Comparison of ENCODE assay signal across 8 cellular contexts in the genomic region with DNA sequence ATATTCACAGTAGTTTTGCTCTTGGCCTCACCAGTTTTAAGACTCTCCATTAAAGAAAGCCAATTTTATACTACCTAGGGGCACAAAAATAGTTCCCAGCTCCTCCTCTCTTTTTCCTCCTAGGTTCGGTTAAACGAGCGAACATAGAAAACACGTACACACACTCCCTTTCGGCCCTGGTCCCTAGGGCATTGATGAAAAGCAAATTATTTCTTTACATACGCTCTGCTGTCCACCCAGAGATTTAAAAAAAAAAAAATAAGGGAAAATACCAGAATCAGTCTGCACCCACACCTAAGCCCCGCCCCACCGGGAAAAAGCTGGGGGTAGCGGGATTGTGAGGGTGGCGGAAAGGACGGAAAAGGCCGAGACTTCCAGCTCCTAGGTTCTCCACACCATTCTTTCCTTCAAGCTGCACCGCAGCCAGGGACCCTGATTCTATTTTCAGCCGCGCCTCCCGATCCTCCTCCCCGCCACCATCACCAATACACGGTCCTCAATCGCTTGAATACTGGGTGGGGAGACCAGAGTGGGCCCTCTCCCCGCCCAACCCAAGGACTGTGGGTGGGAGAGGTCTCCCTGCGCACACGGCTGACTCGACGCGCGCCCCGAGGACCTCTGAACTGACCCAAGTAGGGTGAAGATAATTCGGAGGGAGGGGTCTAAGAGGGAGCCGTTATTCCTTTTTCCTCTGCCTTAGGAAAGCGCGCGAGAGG. TPM values are rescaled to one million over a fixed set of nuclear protein-coding genes. Genes with fewer than 3 reads are reported as not detected.
DNase-seq lines count a peak whose midpoint lies in the region; ATAC-seq and TF ChIP-seq lines count a peak whose summit lies in the region.

No MANE protein-coding gene starts in this region.

- peak overlapping the region; percentile 75 for H3K4me3 ChIP-seq in Caco-2 (ENCODE audit: low read depth, low read length)

- CTCF ChIA-PET in Caco-2 (lab: Charles Lee): no interaction called here

- H3K36me3 ChIP-seq in Caco-2 (ENCODE audit: control insufficient read depth, insufficient read depth, low read length): no peaks in the 10 kb centered on the region

- peak; percentile 8 for ATAC-seq in GM19455 (IDR thresholded peaks at IDR 0.05; ENCODE audit: unreplicated experiment)
- ATAC-seq in naive B cell (ENCODE audit: low read depth in 2 of 2): no peak
- ATAC-seq in GM18868 (IDR thresholded peaks at IDR 0.05; ENCODE audit: unreplicated experiment): no peak

- H3K27ac Mint-ChIP-seq in Caco-2 (ENCODE audit: unreplicated experiment) (peak overlapping the region; percentile 99), IgD-negative memory B cell (peak overlapping the region; percentile 83 to 99 (median 93)), naive B cell (peak overlapping the region; percentile 94 to 99 (median 96))

- no TSS peak for BruUV-seq in Caco-2 (replicated peaks; lab: Mats Ljungman, UMichigan)

- H3K4me3 Mint-ChIP-seq in Caco-2 (ENCODE audit: unreplicated experiment): peak overlapping the region; percentile 98
- peak overlapping the region; percentile 92 to 100 (median 96) for H3K4me3 Mint-ChIP-seq in IgD-negative memory B cell
- peak overlapping the region; percentile 89 to 100 (median 96) for H3K4me3 Mint-ChIP-seq in naive B cell

- no peaks in the 10 kb centered on the region for H3K27me3 ChIP-seq in Caco-2 (replicated peaks; ENCODE audit: control insufficient read depth, insufficient read depth, low read length)

- no peaks in the 10 kb centered on the region for H3K4me1 Mint-ChIP-seq in Caco-2 (ENCODE audit: low read depth, unreplicated experiment)
- peaks cover 24 to 32% (median 28%) of the 10 kb centered on the region in 3 donors for H3K4me1 Mint-ChIP-seq in IgD-negative memory B cell
- peaks cover 22 to 39% (median 23%) of the 10 kb centered on the region in 3 donors for H3K4me1 Mint-ChIP-seq in naive B cell

- H3K27ac ChIP-seq in epithelial cell of prostate: peak overlapping the region; percentile 70

- intact Hi-C loops in Caco-2 (cut with micrococcal nuclease; ENCODE audit: unreplicated experiment): no loop called here

- POLR2A ChIA-PET in Caco-2 (lab: Charles Lee): no interaction called here

- H3K9me3 ChIP-seq in Caco-2: no peaks in the 10 kb centered on the region

- H3K9me3 Mint-ChIP-seq in Caco-2 (ENCODE audit: unreplicated experiment) (no peaks in the 10 kb centered on the region), IgD-negative memory B cell (no peaks in the 10 kb centered on the region), naive B cell (no peaks in the 10 kb centered on the region)

- H3K27me3 Mint-ChIP-seq in Caco-2 (ENCODE audit: insufficient read depth, unreplicated experiment) (no peaks in the 10 kb centered on the region), IgD-negative memory B cell (no peaks in the 10 kb centered on the region), naive B cell (no peaks in the 10 kb centered on the region)

- peaks cover 10% of the 10 kb centered on the region for H3K4me1 ChIP-seq in Caco-2

- DNase-seq in Caco-2 (peak; percentile 36 to 39), T-helper 9 cell (peak; percentile 14), epithelial cell of prostate (ENCODE audit: low read depth, low spot score) (no peak), naive B cell (no peak), SHP77 treated with DMSO at 0.1 percent for 48 hours (lab: John Stamatoyannopoulos, UW) (no peak)

- H3K36me3 Mint-ChIP-seq in Caco-2 (ENCODE audit: insufficient read depth, unreplicated experiment) (peaks cover 17% of the 10 kb centered on the region), IgD-negative memory B cell (peaks cover 3% of the 10 kb centered on the region), naive B cell (no peaks in the 10 kb centered on the region)

- no peak for TF ChIP-seq CTCF in Caco-2 (IDR thresholded peaks at IDR 0.05; ENCODE audit: insufficient read depth in 1 of 2, low read depth in 1 of 2, low read length in 1 of 2, severe bottlenecking in 1 of 2, unreplicated experiment in 1 of 2)

RNA-seq across cellular contexts. Expression of a gene that starts 0.8 kb away (rescaled TPM):
- 44.0 and 47.1 TPM in 2 replicates for total RNA-seq in Caco-2 (2022)
- polyA plus RNA-seq in IgD-negative memory B cell (27.8 TPM), naive B cell (ENCODE audit: low read depth in 6 of 6) (10 to 100 TPM; 22.9 to 42.8 (median 35.4) TPM)

RNA-seq across cellular contexts. Expression of a gene that starts 14.3 kb away (rescaled TPM):
- total RNA-seq in Caco-2 (2022): 299 and 337 TPM in 2 replicates
- polyA plus RNA-seq in IgD-negative memory B cell (310 TPM), naive B cell (ENCODE audit: low read depth in 6 of 6) (100 to 1,000 TPM; 240 to 369 (median 311) TPM)

Comparison
In these comparisons a context has a peak if more than half of its experiments do, and no peak if none do; other contexts are left out.
1. DNase-seq: peak in Caco-2 (2 of 2) and T-helper 9 cell (single experiment); none in epithelial cell of prostate (single experiment), naive B cell (single experiment) and SHP77 treated with DMSO at 0.1 percent for 48 hours (single experiment).
2. Peak in every context shown above with its lines, with median percentiles within 50 percentile points of each other: H3K27ac Mint-ChIP-seq and H3K4me3 Mint-ChIP-seq.